In genomic region chr7:44607141-44608068, GRCh38 we compare ENCODE assay signal across 8 cellular contexts. TPM values are rescaled to one million over a fixed set of nuclear protein-coding genes. Genes with fewer than 3 reads are reported as not detected.
DNase-seq lines count a peak whose midpoint lies in the region; ATAC-seq and TF ChIP-seq lines count a peak whose summit lies in the region.

No MANE protein-coding gene starts in this region.

- no peaks in the 10 kb centered on the region for H3K9me3 ChIP-seq in BE2C

- H3K27ac ChIP-seq in KMS-11: peak overlapping the region; percentile 63

- peak; percentile 30 to 39 for ATAC-seq in naive thymus-derived CD8-positive, alpha-beta T cell

- peaks cover 54% of the 10 kb centered on the region for H3K79me2 ChIP-seq in KMS-11 (ENCODE audit: insufficient read depth, low read depth)

- H3K4me1 ChIP-seq in BE2C: no peaks in the 10 kb centered on the region
- H3K4me1 ChIP-seq in KMS-11 (ENCODE audit: low read depth, poor library complexity, severe bottlenecking): peaks cover 22% of the 10 kb centered on the region

- peak overlapping the region; percentile 92 to 100 (median 98) for H3K4me3 Mint-ChIP-seq in naive thymus-derived CD8-positive, alpha-beta T cell

- peak overlapping the region; percentile 91 to 100 (median 99) for H3K27ac Mint-ChIP-seq in naive thymus-derived CD8-positive, alpha-beta T cell

- POLR2A ChIA-PET in naive thymus-derived CD8-positive, alpha-beta T cell (lab: Charles Lee): interaction anchor here (0.5 to 3.9 kb wide), 29 partner anchors 9 to 681 kb away, joined by 3 to 47 read pairs (median 4); partner anchors contain the start of genes DDX56, H2AZ2, NUDCD3 and PPIA

- peaks cover 0 to 4% (median 0%) of the 10 kb centered on the region in 3 donors for H3K36me3 Mint-ChIP-seq in naive thymus-derived CD8-positive, alpha-beta T cell

- H3K27me3 ChIP-seq in BE2C (0 out of 2 replicates have a peak, but pooled peaks cover 4% of the 10 kb centered on the region), KMS-11 (ENCODE audit: insufficient read depth, low read depth) (no peaks in the 10 kb centered on the region)

- H3K9me3 Mint-ChIP-seq in naive thymus-derived CD8-positive, alpha-beta T cell: no peaks in the 10 kb centered on the region

- H3K4me3 ChIP-seq in BE2C (ENCODE audit: low read depth, low read length): peak overlapping the region; percentile 77
- H3K4me3 ChIP-seq in KMS-11 (IDR thresholded peaks at IDR 0.05; ENCODE audit: insufficient read depth, low read depth, low read length): no peak overlapping the region
- peak overlapping the region; percentile 96 for H3K4me3 ChIP-seq in choroid plexus epithelial cell (ENCODE audit: low read depth, low read length)

- peak overlapping the region; percentile 29; the same call in 1 of the 2 replicates for H2AFZ ChIP-seq in KMS-11 (ENCODE audit: low read depth)

- peaks cover 12 to 58% (median 48%) of the 10 kb centered on the region in 4 donors for H3K4me1 Mint-ChIP-seq in naive thymus-derived CD8-positive, alpha-beta T cell

- peak overlapping the region; percentile 65 for H3K9ac ChIP-seq in KMS-11

- H4K20me1 ChIP-seq in KMS-11 (ENCODE audit: insufficient read depth): no peaks in the 10 kb centered on the region

- no peak for TF ChIP-seq CTCF in BE2C (IDR thresholded peaks at IDR 0.05; ENCODE audit: low read depth, low read length)
- TF ChIP-seq CTCF in KMS-11 (conservative IDR thresholded peaks at IDR 0.05; ENCODE audit: low read depth, low read length): no peak
- no peak for TF ChIP-seq CTCF in choroid plexus epithelial cell (conservative IDR thresholded peaks at IDR 0.05; ENCODE audit: low read depth, low read length)

- peak overlapping the region; percentile 91 for H3K4me2 ChIP-seq in KMS-11

- DNase-seq in BE2C (no peak), choroid plexus epithelial cell (ENCODE audit: low read depth) (no peak), NCI-H510A treated with DMSO at 0.1 percent for 48 hours (lab: John Stamatoyannopoulos, UW) (no peak), D341Med (ENCODE audit: low spot score) (no peak), kidney glomerular epithelial cell (lab: John Stamatoyannopoulos, UW) (no peak), NCI-H2029 (lab: John Stamatoyannopoulos, UW) (no peak)
- no peak for DNase-seq in naive thymus-derived CD8-positive, alpha-beta T cell

- H3K36me3 ChIP-seq in BE2C: no peaks in the 10 kb centered on the region; the same call in 1 of the 2 replicates
- no peaks in the 10 kb centered on the region for H3K36me3 ChIP-seq in KMS-11 (ENCODE audit: insufficient read depth)

- H3K27me3 Mint-ChIP-seq in naive thymus-derived CD8-positive, alpha-beta T cell: peaks cover 0 to 5% (median 0%) of the 10 kb centered on the region in 5 donors

RNA-seq across cellular contexts. Expression of gene OGDH, which starts 1.0 kb away (rescaled TPM):
- polyA plus RNA-seq in BE2C (2012; ENCODE audit: insufficient read depth, insufficient read length, low read depth): 162 TPM
- 10 to 100 TPM; 66.0 to 67.5 TPM for total RNA-seq in naive thymus-derived CD8-positive, alpha-beta T cell
- polyA plus RNA-seq in naive thymus-derived CD8-positive, alpha-beta T cell: 10 to 100 TPM; 23.9 to 30.6 (median 25.6) TPM

RNA-seq across cellular contexts. Expression of gene TMED4, which starts 25.4 kb away (rescaled TPM):
- polyA plus RNA-seq in BE2C (2012; ENCODE audit: insufficient read depth, insufficient read length, low read depth): 183 TPM
- 100 to 1,000 TPM; 109 to 110 TPM for total RNA-seq in naive thymus-derived CD8-positive, alpha-beta T cell
- polyA plus RNA-seq in naive thymus-derived CD8-positive, alpha-beta T cell: 10 to 100 TPM; 61.4 to 80.4 (median 71.8) TPM

RNA-seq across cellular contexts. Expression of gene DDX56, which starts 33.7 kb away (rescaled TPM):
- 313 TPM for polyA plus RNA-seq in BE2C (2012; ENCODE audit: insufficient read depth, insufficient read length, low read depth)
- total RNA-seq in naive thymus-derived CD8-positive, alpha-beta T cell: 100 to 1,000 TPM; 123 to 129 TPM
- 10 to 100 TPM; 25.3 to 48.2 (median 41.1) TPM for polyA plus RNA-seq in naive thymus-derived CD8-positive, alpha-beta T cell
